8 cellular contexts compared by ENCODE assay signal in the genomic region with DNA sequence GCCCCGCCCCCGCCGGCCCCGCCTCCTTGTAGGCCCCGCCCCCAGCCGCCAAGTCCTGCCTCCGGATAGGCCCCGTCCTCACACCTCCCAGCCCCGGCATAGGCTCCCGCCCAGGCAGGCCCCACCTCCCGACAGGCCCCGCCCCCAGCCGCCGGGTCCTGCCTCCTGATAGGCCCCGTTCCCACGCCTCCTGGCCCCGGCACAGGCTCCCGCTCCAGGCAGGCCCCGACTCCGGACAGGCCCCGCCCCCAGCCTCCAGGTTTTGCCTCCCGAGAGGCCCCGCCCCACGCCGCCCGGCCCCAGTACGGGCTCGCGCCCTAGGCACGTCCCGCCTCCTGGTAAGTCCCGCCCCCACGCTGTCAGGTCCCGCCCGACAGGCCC. TPM values are rescaled to one million over a fixed set of nuclear protein-coding genes. Genes with fewer than 3 reads are reported as not detected.
A peak's percentile ranks its signal among the peaks of the same experiment; 100 is the strongest.
DNase-seq lines count a peak whose midpoint lies in the region; ATAC-seq, FAIRE-seq and TF ChIP-seq lines count a peak whose summit lies in the region.

No MANE protein-coding gene starts in this region.

- no peak for TF ChIP-seq RAD21 in HCT116 (IDR thresholded peaks at IDR 0.05; ENCODE audit: low read depth)

- DNase-seq in ELF-1 (ENCODE audit: low read depth, low spot score) (peak; percentile 95), HCT116 (ENCODE audit: low read depth, low spot score) (peak; percentile 95), MM.1S (peak; percentile 98), SJCRH30 (peak; percentile 95 to 97), frontal cortex (ENCODE audit: low spot score in 2 of 2) (peak; percentile 100), stromal cell of bone marrow (ENCODE audit: low read depth) (peak; percentile 97)
- DNase-seq in activated naive CD4-positive, alpha-beta T cell (lab: John Stamatoyannopoulos, UW): peak; percentile 88 to 99 (median 96)

- no peak for TF ChIP-seq POLR2A in HCT116 (IDR thresholded peaks at IDR 0.05; ENCODE audit: borderline replicate concordance, extremely low read depth, insufficient read depth, insufficient read length)

- CTCF ChIA-PET in HCT116 (lab: Charles Lee): no interaction called here

- peak overlapping the region; percentile 91 for H3K9ac ChIP-seq in HCT116 (ENCODE audit: low read length)
- no peak overlapping the region; the same call in 1 of the 2 replicates for H3K9ac ChIP-seq in MM.1S (ENCODE audit: low read length)

- H2AFZ ChIP-seq in HCT116 (ENCODE audit: low read depth, low read length, poor library complexity, severe bottlenecking) (no peak overlapping the region), MM.1S (ENCODE audit: low read length) (no peak overlapping the region)

- H3K79me2 ChIP-seq in HCT116 (ENCODE audit: insufficient read depth, low read length) (peaks cover 46% of the 10 kb centered on the region), MM.1S (ENCODE audit: low read length) (peaks cover 8% of the 10 kb centered on the region)

- POLR2A ChIA-PET in HCT116 (lab: Charles Lee): no interaction called here

- H3K4me2 ChIP-seq in HCT116 (ENCODE audit: low read length): peak overlapping the region; percentile 95
- peak overlapping the region; percentile 97; the same call in 1 of the 2 replicates for H3K4me2 ChIP-seq in MM.1S (ENCODE audit: low read depth, low read length)

- peaks cover 11% of the 10 kb centered on the region; the same call in 1 of the 2 replicates for H3F3A ChIP-seq in MM.1S (ENCODE audit: insufficient read depth, low read length)

- H3K9me2 ChIP-seq in HCT116 (ENCODE audit: insufficient read depth) (no peaks in the 10 kb centered on the region), MM.1S (replicated peaks; ENCODE audit: insufficient read depth, low read length) (no peaks in the 10 kb centered on the region)

- no peaks in the 10 kb centered on the region for H3K36me3 ChIP-seq in HCT116 (ENCODE audit: control insufficient read depth in 1 of 2, insufficient read depth in 2 of 2, low read length in 2 of 2)
- no peaks in the 10 kb centered on the region for H3K36me3 ChIP-seq in MM.1S (replicated peaks; ENCODE audit: insufficient read depth, low read length)
- no peaks in the 10 kb centered on the region for H3K36me3 ChIP-seq in SJCRH30
- no peaks in the 10 kb centered on the region for H3K36me3 ChIP-seq in neutrophil

- no peak for FAIRE-seq in frontal cortex (lab: Jason Lieb, UNC)

- RAD21 ChIA-PET in HCT116 (lab: Charles Lee; ENCODE audit: low non-redundant PET in 1 of 2, low total read pairs in 2 of 2, uncharacterized antibody in 2 of 2, unreplicated experiment in 2 of 2): no interaction called here

- intact Hi-C loops in HCT116 (cut with micrococcal nuclease): no loop called here

- no peak overlapping the region for H3K27ac ChIP-seq in HCT116 (ENCODE audit: low read depth, low read length)
- no peak overlapping the region for H3K27ac ChIP-seq in MM.1S (ENCODE audit: low read length)
- no peak overlapping the region for H3K27ac ChIP-seq in SJCRH30
- H3K27ac ChIP-seq in neutrophil: peak overlapping the region; percentile 65

- H3K4me3 ChIP-seq in HCT116 (replicated peaks in 1 of 2; ENCODE audit: low read depth in 1 of 2, low read length in 2 of 2): peak overlapping the region; percentile 89
- H3K4me3 ChIP-seq in MM.1S (ENCODE audit: low read length): peak overlapping the region; percentile 73
- H3K4me3 ChIP-seq in SJCRH30: peak overlapping the region; percentile 75
- peak overlapping the region; percentile 77 to 83 for H3K4me3 ChIP-seq in neutrophil (ENCODE audit: low read depth in 1 of 2, low read length in 1 of 2)

- H3K9me3 ChIP-seq in HCT116 (ENCODE audit: control insufficient read depth in 1 of 2, insufficient read depth in 1 of 2, low read depth in 1 of 2, low read length in 2 of 2) (no peaks in the 10 kb centered on the region), MM.1S (replicated peaks; ENCODE audit: insufficient read depth, low read length) (no peaks in the 10 kb centered on the region), SJCRH30 (replicated peaks) (no peaks in the 10 kb centered on the region), neutrophil (no peaks in the 10 kb centered on the region)

- H4K20me1 ChIP-seq in HCT116 (ENCODE audit: insufficient read depth): no peaks in the 10 kb centered on the region
- no peaks in the 10 kb centered on the region for H4K20me1 ChIP-seq in MM.1S (ENCODE audit: insufficient read depth, low read length)

- no TSS peak for BruUV-seq in HCT116 (replicated peaks; lab: Mats Ljungman, UMichigan)

- ATAC-seq in HCT116: peak; percentile 86

- H3K27me3 ChIP-seq in HCT116 (ENCODE audit: insufficient read depth, low read length) (no peaks in the 10 kb centered on the region), MM.1S (replicated peaks; ENCODE audit: insufficient read depth, low read length) (no peaks in the 10 kb centered on the region), SJCRH30 (no peaks in the 10 kb centered on the region), neutrophil (no peaks in the 10 kb centered on the region)

- H3K4me1 ChIP-seq in HCT116 (ENCODE audit: control insufficient read depth in 1 of 2, insufficient read depth in 2 of 2, low read length in 2 of 2) (peaks cover 71 to 88% of the 10 kb centered on the region in 2 experiments), MM.1S (ENCODE audit: low read length) (peaks cover 24% of the 10 kb centered on the region; the same call in 1 of the 2 replicates), SJCRH30 (no peaks in the 10 kb centered on the region), neutrophil (ENCODE audit: control insufficient read depth in 1 of 2, insufficient read depth in 1 of 2, low read depth in 1 of 2, low read length in 1 of 2) (peaks cover 50 to 56% of the 10 kb centered on the region in 2 experiments)

- TF ChIP-seq CTCF in HCT116 (IDR thresholded peaks at IDR 0.05 in 2 of 3, conservative IDR thresholded peaks at IDR 0.05 in 1 of 3; ENCODE audit: borderline replicate concordance in 1 of 3, insufficient read depth in 1 of 3, low read depth in 2 of 3, low read length in 2 of 3) (no peak), MM.1S (IDR thresholded peaks at IDR 0.05; ENCODE audit: low read length) (no peak), neutrophil (IDR thresholded peaks at IDR 0.05) (peak; percentile 33)

TF ChIP-seq in HCT116, 20 proteins besides CTCF, POLR2A, EP300 and RAD21 (continues in another document):
- no peak for TF ChIP-seq REST (IDR thresholded peaks at IDR 0.05; ENCODE audit: low read depth)
- no peak for TF ChIP-seq CEBPB (IDR thresholded peaks at IDR 0.05; ENCODE audit: low read depth)
- no peak for TF ChIP-seq ZNF274 (IDR thresholded peaks at IDR 0.05; ENCODE audit: low read depth, low read length)
- no peak for TF ChIP-seq SIN3A (IDR thresholded peaks at IDR 0.05; ENCODE audit: low read depth)
- no peak for TF ChIP-seq SP1 (IDR thresholded peaks at IDR 0.05; ENCODE audit: low read depth)
- TF ChIP-seq CBX3 (IDR thresholded peaks at IDR 0.05; ENCODE audit: low read depth): no peak
- no peak for TF ChIP-seq EGR1 (IDR thresholded peaks at IDR 0.05; ENCODE audit: low read depth)
- TF ChIP-seq YY1 (IDR thresholded peaks at IDR 0.05; ENCODE audit: extremely low read depth, insufficient replicate concordance, low read depth, low read length): no peak
- TF ChIP-seq ATF3 (IDR thresholded peaks at IDR 0.05): no peak
- TF ChIP-seq POLR2AphosphoS5 (IDR thresholded peaks at IDR 0.05; ENCODE audit: low read depth, low read length): no peak
- no peak for TF ChIP-seq JUND (IDR thresholded peaks at IDR 0.05)
- no peak for TF ChIP-seq SRF (IDR thresholded peaks at IDR 0.05; ENCODE audit: low read depth)
- no peak for TF ChIP-seq EZH2 (IDR thresholded peaks at IDR 0.05)
- no peak for TF ChIP-seq ZFX (IDR thresholded peaks at IDR 0.05)

RNA-seq across cellular contexts. Expression of gene MICALL2, which starts 0.2 kb away (rescaled TPM):
- total RNA-seq in HCT116 (2021; ENCODE audit: unreplicated experiment) (60.7 TPM), frontal cortex (3.7 TPM)
- polyA plus RNA-seq in HCT116 (2012): 37.9 and 38.6 TPM in 2 replicates
- 1.1 and 1.3 TPM in 2 replicates for total RNA-seq in SJCRH30 (2014; rRNA removed; shearing (Covaris generic))

RNA-seq across cellular contexts. Expression of gene INTS1, which starts 44.7 kb away (rescaled TPM):
- total RNA-seq in HCT116 (2021; ENCODE audit: unreplicated experiment) (167 TPM), frontal cortex (23.6 TPM)
- 100 TPM in 2 replicates for polyA plus RNA-seq in HCT116 (2012)
- 25.1 and 27.7 TPM in 2 replicates for total RNA-seq in SJCRH30 (2014; rRNA removed; shearing (Covaris generic))

Comparison
In these comparisons a context has a peak if more than half of its experiments do, and no peak if none do; other contexts are left out.
1. RNA of gene MICALL2, which starts 0.2 kb away (total RNA-seq): 60.7 TPM in HCT116 (single experiment); 3.7 TPM in frontal cortex (single experiment) and 1.1 to 1.3 TPM in SJCRH30; every median in the first group is over 10 times any median in the second.
2. Peak in every context shown above with its lines, with median percentiles within 50 percentile points of each other: DNase-seq and H3K4me3 ChIP-seq.